In the genomic region with DNA sequence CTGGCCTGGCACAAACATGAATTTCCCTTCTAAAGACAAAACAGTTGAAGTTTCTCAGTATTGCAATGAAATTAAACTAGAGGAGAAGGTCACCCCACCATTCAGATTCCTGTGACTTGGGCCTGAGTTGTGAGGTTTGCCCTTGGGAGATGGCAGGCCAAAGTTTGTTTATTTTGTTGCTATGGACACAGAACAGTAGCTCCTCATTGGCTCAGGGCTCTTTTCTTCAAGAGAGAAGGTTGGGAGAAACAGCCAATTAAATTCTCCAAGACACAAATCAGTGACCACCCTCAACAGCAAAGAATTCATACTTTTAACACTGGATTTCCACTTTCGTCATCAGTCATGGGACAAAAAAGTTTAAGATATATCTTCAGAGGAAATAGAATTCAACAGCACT, we compare ENCODE assay signal across 9 cellular contexts. TPM values are rescaled to one million over a fixed set of nuclear protein-coding genes. Genes with fewer than 3 reads are reported as not detected.
DNase-seq lines count a peak whose midpoint lies in the region; ATAC-seq and TF ChIP-seq lines count a peak whose summit lies in the region.
"Had no signal": no experiment of that assay in that cellular context is flagged by ENCODE, and none has a peak within 500 bp of the region (broad histone marks: within the 10 kb centered on the region; RNA-seq: fewer than 3 reads in every experiment).

A gene with protein sequence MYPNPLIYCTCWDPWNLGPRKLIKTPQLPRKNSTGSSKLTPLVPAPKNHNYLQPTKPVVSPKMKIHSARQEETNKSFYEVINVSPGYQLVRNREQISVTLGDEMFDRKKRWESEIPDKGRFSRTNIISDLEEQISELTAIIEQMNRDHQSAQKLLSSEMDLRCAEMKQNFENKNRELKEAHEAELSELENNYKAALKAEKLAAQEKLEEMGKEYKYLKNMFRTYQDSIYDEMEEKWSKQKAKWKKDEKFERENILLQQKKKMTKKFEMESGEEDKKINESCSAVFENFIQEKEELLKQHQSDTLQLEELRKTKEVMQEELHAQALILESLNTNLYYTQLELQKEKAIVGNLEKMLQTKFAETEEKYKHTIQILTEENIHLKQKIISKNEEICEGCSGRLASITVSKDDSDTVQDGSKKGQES (minus strand): TSS at position 130 of the 400 bp plus-strand sequence. CDS start 5,941 bp downstream, outside the sequence.

- no TSS peak for BruUV-seq in Caco-2 (replicated peaks; lab: Mats Ljungman, UMichigan)

- H3K9me3 Mint-ChIP-seq in Caco-2 (ENCODE audit: unreplicated experiment) (no peaks in the 10 kb centered on the region), immature natural killer cell (no peaks in the 10 kb centered on the region)

- H3K27me3 Mint-ChIP-seq in Caco-2 (ENCODE audit: insufficient read depth, unreplicated experiment), result no peaks in the 10 kb centered on the region
- H3K27me3 Mint-ChIP-seq in immature natural killer cell (ENCODE audit: low read depth in 3 of 3), result no peaks in the 10 kb centered on the region

- H3K27ac Mint-ChIP-seq in Caco-2 (ENCODE audit: unreplicated experiment) (peak within 1 kb of the TSS; percentile 40), immature natural killer cell (no peak within 1 kb of the TSS)

- H3K36me3 Mint-ChIP-seq in Caco-2 (ENCODE audit: insufficient read depth, unreplicated experiment) (no peaks in the 10 kb centered on the region), immature natural killer cell (peaks cover 13 to 30% (median 27%) of the 10 kb centered on the region in 3 donors)

- no peak for TF ChIP-seq CTCF in Caco-2 (IDR thresholded peaks at IDR 0.05; ENCODE audit: insufficient read depth in 1 of 2, low read depth in 1 of 2, low read length in 1 of 2, severe bottlenecking in 1 of 2, unreplicated experiment in 1 of 2)
- no peak for TF ChIP-seq CTCF in epithelial cell of esophagus (IDR thresholded peaks at IDR 0.05; ENCODE audit: insufficient read depth, low read depth, low read length, missing control alignments)

- POLR2A ChIA-PET in Caco-2 (lab: Charles Lee), result interaction anchor here (0.8 kb wide), 1 partner anchor 9 kb away, joined by 3 read pairs; no protein-coding TSS in a partner anchor

- H3K4me3 Mint-ChIP-seq in Caco-2 (ENCODE audit: unreplicated experiment) (no peak within 1 kb of the TSS), immature natural killer cell (no peak within 1 kb of the TSS)

- H3K36me3 ChIP-seq in Caco-2 (ENCODE audit: control insufficient read depth, insufficient read depth, low read length) (no peaks in the 10 kb centered on the region), muscle layer of duodenum (ENCODE audit: control insufficient read depth in 1 of 2, insufficient read depth in 2 of 2, low read length in 2 of 2) (no peaks in the 10 kb centered on the region)

- H3K27me3 ChIP-seq in Caco-2 (replicated peaks; ENCODE audit: control insufficient read depth, insufficient read depth, low read length) (no peaks in the 10 kb centered on the region), muscle layer of duodenum (ENCODE audit: low read depth, low read length) (no peaks in the 10 kb centered on the region)

- H3K4me3 ChIP-seq in Caco-2 (ENCODE audit: low read depth, low read length), result no peak within 1 kb of the TSS
- no peak within 1 kb of the TSS for H3K4me3 ChIP-seq in epithelial cell of esophagus (ENCODE audit: low read length)
- H3K4me3 ChIP-seq in muscle layer of duodenum (ENCODE audit: low read depth in 1 of 2, low read length in 2 of 2), result peak within 1 kb of the TSS; percentile 2 to 8

- DNase-seq in Caco-2 (peak; percentile 64 to 71), NCI-H510A (lab: John Stamatoyannopoulos, UW) (peak; percentile 7), epithelial cell of esophagus (ENCODE audit: low read depth) (peak; percentile 19), immature natural killer cell (no peak)
- DNase-seq in stimulated activated CD4-positive, alpha-beta T cell treated with anti-CD3 and anti-CD28 coated beads, Interleukin-4, amount 100 ng/mL, for 4 hours, result no peak
- no peak for DNase-seq in central memory CD4-positive, alpha-beta T cell
- DNase-seq: NCI-H146 had no signal

- CTCF ChIA-PET in Caco-2 (lab: Charles Lee), result interaction anchor here (1.3 kb wide), 1 partner anchor 125 kb away, joined by 5 read pairs; no protein-coding TSS in a partner anchor

- no peaks in the 10 kb centered on the region for H3K9me3 ChIP-seq in Caco-2
- H3K9me3 ChIP-seq in muscle layer of duodenum (ENCODE audit: control insufficient read depth in 1 of 2, low read length in 2 of 2), result no peaks in the 10 kb centered on the region

- peaks cover 12% of the 10 kb centered on the region for H3K4me1 Mint-ChIP-seq in Caco-2 (ENCODE audit: low read depth, unreplicated experiment)
- no peaks in the 10 kb centered on the region for H3K4me1 Mint-ChIP-seq in immature natural killer cell

- H3K27ac ChIP-seq in muscle layer of duodenum (ENCODE audit: low read length), result peak within 1 kb of the TSS; percentile 44

- peaks cover 11% of the 10 kb centered on the region for H3K4me1 ChIP-seq in Caco-2
- peaks cover 0 to 11% of the 10 kb centered on the region in 2 donors for H3K4me1 ChIP-seq in muscle layer of duodenum (ENCODE audit: control insufficient read depth in 1 of 2, insufficient read depth in 2 of 2, low read length in 2 of 2)

- intact Hi-C loops in Caco-2 (cut with micrococcal nuclease; ENCODE audit: unreplicated experiment), result loop anchor here (2.0 kb wide), 1 partner anchor 120 kb away; no protein-coding TSS in a partner anchor

- no peak for ATAC-seq in GM19463 (IDR thresholded peaks at IDR 0.05; ENCODE audit: unreplicated experiment)

RNA-seq across cellular contexts. Expression of the gene that starts here (rescaled TPM):
- total RNA-seq in Caco-2 (2022), result 0.86 and 0.91 TPM in 2 replicates
- polyA plus RNA-seq in immature natural killer cell, result under 1 TPM in 2 of 3 donors, not detected in 1; 0.46 to 0.94 TPM

Comparison
In these comparisons a context has a peak if more than half of its experiments do, and no peak if none do; other contexts are left out.
1. Peak in DNase-seq in Caco-2; RNA of the gene not detected or under 1 TPM.
2. DNase-seq: peak in NCI-H510A (single experiment) and epithelial cell of esophagus (single experiment); none in immature natural killer cell (0 of 3), stimulated activated CD4-positive, alpha-beta T cell treated with anti-CD3 and anti-CD28 coated beads, Interleukin-4, amount 100 ng/mL, for 4 hours (0 of 2) and central memory CD4-positive, alpha-beta T cell (single experiment).
3. H3K4me3 ChIP-seq: peak in muscle layer of duodenum (2 of 2); none in Caco-2 (single experiment) and epithelial cell of esophagus (single experiment).